ENCODE assay signal across 29 cellular contexts in the genomic region with DNA sequence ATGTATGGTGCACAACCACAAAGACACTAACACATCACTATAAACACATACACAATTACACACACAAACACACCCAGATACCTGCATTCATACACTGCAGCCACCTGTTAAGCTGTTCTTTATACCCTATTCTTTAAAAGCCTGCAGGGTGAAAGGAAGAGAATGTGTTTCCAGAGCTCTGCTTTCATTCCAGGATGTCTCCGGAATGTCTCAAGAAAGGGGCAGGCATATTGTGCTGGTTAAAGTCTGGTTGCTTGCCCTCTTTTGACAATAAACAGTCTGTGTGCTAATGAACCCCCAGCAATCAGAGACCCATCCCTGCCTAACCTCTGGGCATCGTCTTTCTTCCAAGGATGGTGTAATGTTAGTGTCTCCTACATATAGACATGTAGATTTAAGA.
"Had no signal": no experiment of that assay in that cellular context is flagged by ENCODE, and none has a peak within 500 bp of the region (broad histone marks: within the 10 kb centered on the region; RNA-seq: fewer than 3 reads in every experiment).

No MANE protein-coding gene starts in this region.

- H3K4me1 Mint-ChIP-seq: immature natural killer cell, naive B cell had no signal

- H3K4me3 ChIP-seq: coronary artery, esophagus squamous epithelium, heart right ventricle, lower lobe of right lung, mucosa of descending colon, prostate gland, right atrium auricular region, smooth muscle cell, stomach, thyroid gland had no signal

- H3K27me3 ChIP-seq: esophagus squamous epithelium, heart right ventricle, right atrium auricular region, stomach, thyroid gland had no signal

- H3K27ac Mint-ChIP-seq: effector memory CD8-positive, alpha-beta T cell; immature natural killer cell; natural killer cell treated with Interleukin-12 subunit alpha and Interleukin-12 subunit beta and Interleukin-15 and Interleukin-18, amount 100 ng/mL, for 72 hours had no signal

- DNase-seq: dermis blood vessel endothelial cell; effector memory CD8-positive, alpha-beta T cell; erythroblast; esophagus squamous epithelium; foreskin melanocyte; glutamatergic neuron; heart right ventricle; hippocampal formation; immature natural killer cell; left ventricle myocardium superior; lower lobe of right lung; mucosa of descending colon; naive B cell; nucleus accumbens; stimulated activated CD4-positive, alpha-beta T cell treated with anti-CD3 and anti-CD28 coated beads, Interleukin-12 subunit alpha, Interleukin-12 subunit beta, amount 100 ng/mL, for 4 hours; stimulated activated CD4-positive, alpha-beta T cell treated with anti-CD3 and anti-CD28 coated beads, Interleukin-1b, Interleukin-23, amount 100 ng/mL, for 48 hours; stimulated activated CD4-positive, alpha-beta T cell treated with anti-CD3 and anti-CD28 coated beads, Interleukin-4, amount 100 ng/mL, for 1 hour; stimulated activated CD8-positive, alpha-beta memory T cell treated with anti-CD3 and anti-CD28 coated beads, Interleukin-4, amount 100 ng/mL, for 48 hours; stimulated activated naive CD4-positive, alpha-beta T cell treated with Interleukin-2 at 50 U/mL for 16 hours; stomach; thyroid gland; trophoblast cell had no signal

- H3K9me3 Mint-ChIP-seq: effector memory CD8-positive, alpha-beta T cell; naive B cell; natural killer cell treated with Interleukin-12 subunit alpha and Interleukin-12 subunit beta and Interleukin-15 and Interleukin-18, amount 100 ng/mL, for 72 hours; neural crest cell had no signal

- H3K4me2 ChIP-seq: smooth muscle cell had no signal

- H3K36me3 ChIP-seq: prostate gland, right atrium auricular region had no signal

- H3K4me3 Mint-ChIP-seq: effector memory CD8-positive, alpha-beta T cell; immature natural killer cell; naive B cell; natural killer cell treated with Interleukin-12 subunit alpha and Interleukin-12 subunit beta and Interleukin-15 and Interleukin-18, amount 100 ng/mL, for 72 hours; neural crest cell had no signal

- H3K4me1 ChIP-seq: lower lobe of right lung, prostate gland, right atrium auricular region had no signal

- ATAC-seq: effector memory CD8-positive, alpha-beta T cell; heart right ventricle; left ventricle myocardium superior; lower lobe of right lung; mucosa of descending colon; natural killer cell treated with Interleukin-12 subunit alpha and Interleukin-12 subunit beta and Interleukin-15 and Interleukin-18, amount 100 ng/mL, for 72 hours; sciatic nerve had no signal

- H3K27ac ChIP-seq: coronary artery, esophagus squamous epithelium, heart right ventricle, lower lobe of right lung, prostate gland, right atrium auricular region, stomach, thyroid gland had no signal

- H3K36me3 Mint-ChIP-seq: naive B cell; natural killer cell treated with Interleukin-12 subunit alpha and Interleukin-12 subunit beta and Interleukin-15 and Interleukin-18, amount 100 ng/mL, for 72 hours had no signal
